Comparison of ENCODE assay signal across 1 cellular context in genomic region chr5:166320923-166321480, GRCh38.
TF ChIP-seq lines count a peak whose summit lies in the region.

No MANE protein-coding gene starts in this region.

TF ChIP-seq in GM23338, 12 proteins besides CTCF, POLR2A, EP300 and RAD21 (continued from another document):
- no peak; the same call in 1 of the 2 replicates for TF ChIP-seq ZNF462 (CRISPR knock-in tag; IDR thresholded peaks at IDR 0.05)
- no peak for TF ChIP-seq JUNB (IDR thresholded peaks at IDR 0.05; ENCODE audit: unreplicated experiment)
